Comparison of ENCODE assay signal across 27 cellular contexts in the genomic region with DNA sequence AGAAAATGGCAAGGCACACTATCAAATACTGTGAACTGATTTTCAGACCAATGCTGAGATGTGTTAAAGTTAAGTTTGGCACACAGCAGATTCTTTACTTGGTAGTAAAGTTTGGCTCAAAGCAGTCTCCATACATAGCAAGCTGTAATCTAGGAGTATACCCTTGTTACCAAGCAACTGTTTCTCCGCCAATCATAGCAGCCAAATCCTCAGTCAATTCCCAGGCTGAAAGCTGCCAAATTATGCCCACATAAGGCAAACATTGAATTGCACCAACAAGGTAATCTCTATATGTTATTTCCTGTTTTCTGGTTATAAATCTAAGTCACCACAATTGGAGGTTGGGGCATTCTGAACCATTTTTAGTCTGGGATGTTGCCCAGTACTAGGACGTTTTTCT.
DNase-seq lines count a peak whose midpoint lies in the region; TF ChIP-seq lines count a peak whose summit lies in the region.
"Had no signal": no experiment of that assay in that cellular context is flagged by ENCODE, and none has a peak within 500 bp of the region (broad histone marks: within the 10 kb centered on the region; RNA-seq: fewer than 3 reads in every experiment).

No MANE protein-coding gene starts in this region.

- no peaks in the 10 kb centered on the region for H3K4me1 Mint-ChIP-seq in glutamatergic neuron (ENCODE audit: low read depth, unreplicated experiment)
- H3K4me1 Mint-ChIP-seq: CD4-positive, alpha-beta memory T cell had no signal

- no peaks in the 10 kb centered on the region for H3K36me3 ChIP-seq in A673 (ENCODE audit: insufficient read depth, low read length, poor library complexity, severe bottlenecking)
- H3K36me3 ChIP-seq: BLaER1 treated with 17β-estradiol and CSF1 and Interleukin-3, amounts not matched to agents 10 nM and 100 nM; SJSA1 had no signal

- intact Hi-C loops in A673 (cut with micrococcal nuclease; ENCODE audit: unreplicated experiment), result no loop called here

- DNase-seq in NCI-H2029 (lab: John Stamatoyannopoulos, UW), result peak; percentile 15
- DNase-seq in NCI-H2029 treated with DMSO at 0.1 percent for 48 hours (lab: John Stamatoyannopoulos, UW), result no peak
- DNase-seq in A673 (ENCODE audit: low spot score), result peak; percentile 31
- DNase-seq in NCI-H446 (lab: John Stamatoyannopoulos, UW), result peak; percentile 66 to 80
- DNase-seq in inferior parietal cortex (ENCODE audit: extremely low spot score), result peak; percentile 17
- no peak for DNase-seq in LoVo (ENCODE audit: low spot score)
- no peak for DNase-seq in SIG-M5 (lab: John Stamatoyannopoulos, UW)
- no peak for DNase-seq in glutamatergic neuron
- DNase-seq: AML-193; CD4-positive, alpha-beta memory T cell; COR-L47; DMS79; EL; GDM1; H9; KG1; NCI-H1092; NCI-H1436 treated with DMSO at 0.1 percent for 48 hours; NCI-H2107; NCI-H510A; NCI-H774; PC-9; T-helper 2 cell had no signal

- TF ChIP-seq CTCF in A673 (conservative IDR thresholded peaks at IDR 0.05; ENCODE audit: low read depth, low read length) (no peak), glutamatergic neuron (IDR thresholded peaks at IDR 0.05; ENCODE audit: partially characterized antibody, unreplicated experiment) (no peak)

- no peaks in the 10 kb centered on the region for H3K4me1 ChIP-seq in A673 (ENCODE audit: insufficient read depth, low read length, poor library complexity, severe bottlenecking)
- H3K4me1 ChIP-seq: BLaER1 treated with 17β-estradiol and CSF1 and Interleukin-3, amounts not matched to agents 10 nM and 100 nM; SJSA1 had no signal

- H3K27ac Mint-ChIP-seq in glutamatergic neuron (ENCODE audit: unreplicated experiment), result no peak overlapping the region
- H3K27ac Mint-ChIP-seq: CD4-positive, alpha-beta memory T cell; GM23338; H9 had no signal

- BruUV-seq in A673 (replicated peaks; lab: Mats Ljungman, UMichigan), result no TSS peak

- POLR2A ChIA-PET in A673 (lab: Charles Lee; ENCODE audit: low non-redundant PET), result no interaction called here

- no peaks in the 10 kb centered on the region for H3K27me3 ChIP-seq in A673 (replicated peaks; ENCODE audit: insufficient read depth, low read depth, low read length, poor library complexity)
- H3K27me3 ChIP-seq: BLaER1 treated with 17β-estradiol and CSF1 and Interleukin-3, amounts not matched to agents 10 nM and 100 nM; SJSA1 had no signal

- no peak overlapping the region for H3K27ac ChIP-seq in A673 (ENCODE audit: low read depth, low read length, poor library complexity, severe bottlenecking)
- H3K27ac ChIP-seq: BLaER1 treated with 17β-estradiol and CSF1 and Interleukin-3, amounts not matched to agents 10 nM and 100 nM; PC-9; SJSA1 had no signal

- H3K9me3 Mint-ChIP-seq in glutamatergic neuron (ENCODE audit: unreplicated experiment), result no peaks in the 10 kb centered on the region
- H3K9me3 Mint-ChIP-seq: GM23338, H9 had no signal

- no peak overlapping the region for H3K4me3 ChIP-seq in A673 (ENCODE audit: low read depth, low read length, poor library complexity, severe bottlenecking)
- H3K4me3 ChIP-seq: BLaER1 treated with 17β-estradiol and CSF1 and Interleukin-3, amounts not matched to agents 10 nM and 100 nM; GM12878; GM23338; PC-9; SJSA1 had no signal

- H3K4me3 Mint-ChIP-seq in glutamatergic neuron (ENCODE audit: unreplicated experiment), result no peak overlapping the region
- H3K4me3 Mint-ChIP-seq: CD4-positive, alpha-beta memory T cell; GM23338; H9 had no signal

- CTCF ChIA-PET in A673 (lab: Charles Lee), result no interaction called here

- H3K36me3 Mint-ChIP-seq in glutamatergic neuron (ENCODE audit: unreplicated experiment), result no peaks in the 10 kb centered on the region
- H3K36me3 Mint-ChIP-seq: CD4-positive, alpha-beta memory T cell had no signal

- H3K9me3 ChIP-seq in A673 (ENCODE audit: low read depth, low read length, poor library complexity, severe bottlenecking), result no peaks in the 10 kb centered on the region
- H3K9me3 ChIP-seq: SJSA1 had no signal

- peaks cover 3% of the 10 kb centered on the region for H3K27me3 Mint-ChIP-seq in glutamatergic neuron (ENCODE audit: unreplicated experiment)
- H3K27me3 Mint-ChIP-seq: CD4-positive, alpha-beta memory T cell had no signal

Comparison
In these comparisons a context has a peak if more than half of its experiments do, and no peak if none do; other contexts are left out.
1. DNase-seq: peak in NCI-H2029 (single experiment), A673 (single experiment), NCI-H446 (2 of 2) and inferior parietal cortex (single experiment); none in NCI-H2029 treated with DMSO at 0.1 percent for 48 hours (single experiment), LoVo (single experiment), SIG-M5 (single experiment) and glutamatergic neuron (single experiment).